Comparison of ENCODE assay signal across 1 cellular context in genomic region chr21:44866780-44867179, GRCh38.
TF ChIP-seq lines count a peak whose summit lies in the region.

No MANE protein-coding gene starts in this region.

TF ChIP-seq in K562, 482 proteins besides CTCF, POLR2A, EP300 and RAD21 (continues in another document):
- TF ChIP-seq SMARCA4 (IDR thresholded peaks at IDR 0.05): peak; percentile 57
- no peak for TF ChIP-seq ZC3H11A (IDR thresholded peaks at IDR 0.05; ENCODE audit: low read depth, low read length)
- no peak for TF ChIP-seq ZNF583 (CRISPR knock-in tag; IDR thresholded peaks at IDR 0.05)
- no peak for TF ChIP-seq SIRT6 (IDR thresholded peaks at IDR 0.05; ENCODE audit: low read depth, low read length)
- TF ChIP-seq RFX7 (CRISPR knock-in tag; IDR thresholded peaks at IDR 0.05): no peak
- no peak for TF ChIP-seq ATF2 (CRISPR knock-in tag; IDR thresholded peaks at IDR 0.05)
- TF ChIP-seq MAFK (IDR thresholded peaks at IDR 0.05; ENCODE audit: low read length): peak; percentile 78
- no peak for TF ChIP-seq DLX4 (CRISPR knock-in tag; IDR thresholded peaks at IDR 0.05)
- 0 out of 2 replicates have a peak, but pooled peaks have one; percentile 32 for TF ChIP-seq TRIM28 (IDR thresholded peaks at IDR 0.05)
- no peak for TF ChIP-seq XRCC3 (IDR thresholded peaks at IDR 0.05)
- peak; percentile 45; the same call in 1 of the 2 replicates for TF ChIP-seq DPF2 (IDR thresholded peaks at IDR 0.05)
- TF ChIP-seq NFE2L1 (tag; IDR thresholded peaks at IDR 0.05; ENCODE audit: borderline replicate concordance, low read depth): peak; percentile 72
- TF ChIP-seq ZNF280A (IDR thresholded peaks at IDR 0.05; ENCODE audit: low read depth, partially characterized antibody): no peak
- TF ChIP-seq MYBL2 (IDR thresholded peaks at IDR 0.05; ENCODE audit: low read depth): no peak
- no peak for TF ChIP-seq MYBL2 (CRISPR knock-in tag; IDR thresholded peaks at IDR 0.05; ENCODE audit: borderline replicate concordance)
- TF ChIP-seq ZNF3 (CRISPR knock-in tag; IDR thresholded peaks at IDR 0.05): no peak
- TF ChIP-seq MITF (IDR thresholded peaks at IDR 0.05): no peak
- no peak for TF ChIP-seq ILF3 (IDR thresholded peaks at IDR 0.05; ENCODE audit: borderline replicate concordance)
- TF ChIP-seq SAFB (IDR thresholded peaks at IDR 0.05; ENCODE audit: borderline replicate concordance, low read depth, low read length): no peak
- no peak for TF ChIP-seq ZNF586 (CRISPR knock-in tag; conservative IDR thresholded peaks at IDR 0.05)
- TF ChIP-seq KDM2B (CRISPR knock-in tag; IDR thresholded peaks at IDR 0.05): no peak
- TF ChIP-seq POLR2AphosphoS2 (IDR thresholded peaks at IDR 0.05; ENCODE audit: low read length): no peak
- no peak for TF ChIP-seq ZNF511 (CRISPR knock-in tag; IDR thresholded peaks at IDR 0.05)
- TF ChIP-seq AFF4 (CRISPR knock-in tag; IDR thresholded peaks at IDR 0.05): no peak
- TF ChIP-seq CBFA2T3 (IDR thresholded peaks at IDR 0.05): 0 out of 2 replicates have a peak, but pooled peaks have one; percentile 12
- TF ChIP-seq ZNF444 (CRISPR knock-in tag; IDR thresholded peaks at IDR 0.05): no peak
- TF ChIP-seq PURB (CRISPR knock-in tag; IDR thresholded peaks at IDR 0.05; ENCODE audit: low read depth): no peak
- TF ChIP-seq DNMT1 (IDR thresholded peaks at IDR 0.05): no peak
- TF ChIP-seq ZFP36 (IDR thresholded peaks at IDR 0.05; ENCODE audit: low read depth, low read length, partially characterized antibody): peak; percentile 80
- TF ChIP-seq BRD9 (IDR thresholded peaks at IDR 0.05; ENCODE audit: low read depth, partially characterized antibody): no peak
- TF ChIP-seq RNF219 (CRISPR knock-in tag; IDR thresholded peaks at IDR 0.05): no peak
- peak; percentile 74 for TF ChIP-seq RBM25 (IDR thresholded peaks at IDR 0.05; ENCODE audit: low read depth, low read length, severe bottlenecking)
- TF ChIP-seq ZNF282 (CRISPR knock-in tag; IDR thresholded peaks at IDR 0.05): no peak
- TF ChIP-seq C11orf30 (IDR thresholded peaks at IDR 0.05; ENCODE audit: low read depth): peak; percentile 82
- 0 out of 4 replicates have a peak, but pooled peaks of 1 of the 2 experiments have one; percentile 16 for TF ChIP-seq TRIM24 (IDR thresholded peaks at IDR 0.05)
- TF ChIP-seq RAD51 (IDR thresholded peaks at IDR 0.05; ENCODE audit: borderline replicate concordance, low read depth): no peak
- TF ChIP-seq MYNN (IDR thresholded peaks at IDR 0.05): no peak
- TF ChIP-seq MYNN (CRISPR knock-in tag; IDR thresholded peaks at IDR 0.05): no peak
- no peak for TF ChIP-seq FOXK1 (CRISPR knock-in tag; IDR thresholded peaks at IDR 0.05; ENCODE audit: borderline replicate concordance)
- TF ChIP-seq KLF13 (tag; IDR thresholded peaks at IDR 0.05; ENCODE audit: borderline replicate concordance, low read depth): no peak
- no peak for TF ChIP-seq ZBTB7A (IDR thresholded peaks at IDR 0.05; ENCODE audit: borderline replicate concordance, control insufficient read depth, low read depth, low read length)
- no peak for TF ChIP-seq HNRNPK (IDR thresholded peaks at IDR 0.05; ENCODE audit: low read depth, low read length, poor library complexity, severe bottlenecking)
- TF ChIP-seq ZNF407 (IDR thresholded peaks at IDR 0.05; ENCODE audit: low read depth): peak; percentile 64; the same call in 1 of the 2 replicates
- no peak for TF ChIP-seq GATAD2A (IDR thresholded peaks at IDR 0.05)
- no peak for TF ChIP-seq ZNF408 (CRISPR knock-in tag; IDR thresholded peaks at IDR 0.05; ENCODE audit: low read depth)
- no peak for TF ChIP-seq BMI1 (IDR thresholded peaks at IDR 0.05; ENCODE audit: low read length)
- TF ChIP-seq HEY1 (CRISPR knock-in tag; IDR thresholded peaks at IDR 0.05; ENCODE audit: borderline replicate concordance): no peak
- TF ChIP-seq SRSF9 (IDR thresholded peaks at IDR 0.05; ENCODE audit: borderline replicate concordance, low read depth, low read length): no peak
